In the genomic region with DNA sequence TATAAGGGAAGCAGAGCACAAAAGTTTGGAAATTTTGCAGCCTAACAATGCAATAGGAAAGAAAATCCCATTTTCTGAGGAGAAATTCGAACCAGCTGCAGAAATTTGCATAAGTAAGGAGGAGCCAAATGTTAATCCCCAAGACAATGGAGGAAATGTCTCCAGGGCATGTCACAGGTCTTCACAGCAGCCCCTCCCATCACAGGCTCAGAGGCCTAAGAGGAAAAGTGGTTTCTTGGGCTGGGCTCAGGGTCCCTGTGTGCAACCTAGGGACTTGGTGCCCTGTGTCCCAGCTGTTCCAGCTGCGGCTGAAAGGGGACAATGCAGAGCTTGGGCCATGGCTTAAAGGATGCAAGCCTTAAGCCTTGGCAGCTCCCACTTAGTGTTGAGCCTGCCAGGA, we compare ENCODE assay signal across 17 cellular contexts.
DNase-seq lines count a peak whose midpoint lies in the region; ATAC-seq, FAIRE-seq and TF ChIP-seq lines count a peak whose summit lies in the region.
"Had no signal": no experiment of that assay in that cellular context is flagged by ENCODE, and none has a peak within 500 bp of the region (broad histone marks: within the 10 kb centered on the region; RNA-seq: fewer than 3 reads in every experiment).

No MANE protein-coding gene starts in this region.

- no peaks in the 10 kb centered on the region for H3K4me1 ChIP-seq in H9 (ENCODE audit: insufficient read depth, low read length)
- no peaks in the 10 kb centered on the region for H3K4me1 ChIP-seq in endodermal cell (ENCODE audit: control insufficient read depth, insufficient read depth, low read length)
- no peaks in the 10 kb centered on the region for H3K4me1 ChIP-seq in kidney (ENCODE audit: control insufficient read depth in 1 of 2, insufficient read depth in 1 of 2, low read depth in 1 of 2, low read length in 2 of 2)

- ATAC-seq in stimulated activated effector memory CD8-positive, alpha-beta T cell treated with anti-CD3 and anti-CD28 coated beads, Interleukin-12 subunit alpha, Interleukin-12 subunit beta, amount 100 ng/mL, for 72 hours, result no peak
- ATAC-seq: K562 had no signal

- H4K91ac ChIP-seq in H9 (ENCODE audit: insufficient read length, low read depth, low read length), result no peak overlapping the region

- H3K18ac ChIP-seq in H9 (ENCODE audit: insufficient read length, low read depth, low read length), result no peak overlapping the region

- H4K8ac ChIP-seq in H9 (replicated peaks; ENCODE audit: insufficient read length, low read depth, low read length), result no peak overlapping the region

- no peaks in the 10 kb centered on the region for H3K23me2 ChIP-seq in H9 (ENCODE audit: insufficient read length, low read depth, low read length, poor library complexity, severe bottlenecking)

- H3K27me3 Mint-ChIP-seq in H9 (ENCODE audit: low read depth), result no peaks in the 10 kb centered on the region
- no peaks in the 10 kb centered on the region for H3K27me3 Mint-ChIP-seq in endodermal cell (ENCODE audit: insufficient read depth)
- H3K27me3 Mint-ChIP-seq in activated CD4-positive, alpha-beta T cell treated with anti-CD3 and anti-CD28 coated beads, Interleukin-2, amount 10 ng/mL, durations not matched to agents 7 days and 5 days, result no peaks in the 10 kb centered on the region
- H3K27me3 Mint-ChIP-seq: CD4-positive, alpha-beta memory T cell had no signal

- POLR2A ChIA-PET in activated CD4-positive, alpha-beta T cell treated with anti-CD3 and anti-CD28 coated beads, Interleukin-2, amount 10 ng/mL, durations not matched to agents 7 days and 5 days (lab: Charles Lee), result no interaction called here

- H3K27ac ChIP-seq in H9 (ENCODE audit: insufficient read length, low read depth, low read length) (no peak overlapping the region), endodermal cell (ENCODE audit: low read depth, low read length) (no peak overlapping the region), kidney (ENCODE audit: low read depth in 2 of 2, low read length in 2 of 2) (no peak overlapping the region)
- H3K27ac ChIP-seq: C4-2B had no signal

- H3T11ph ChIP-seq in H9 (ENCODE audit: low read length), result no peak overlapping the region

- no peaks in the 10 kb centered on the region for H3K79me2 ChIP-seq in H9 (ENCODE audit: insufficient read depth, low read length)

- intact Hi-C loops in kidney (cut with DNase I), result no loop called here

- H3K56ac ChIP-seq in H9 (ENCODE audit: insufficient read length, low read depth, low read length), result no peak overlapping the region

- H3K4me3 Mint-ChIP-seq in H9 (no peak overlapping the region), endodermal cell (no peak overlapping the region)
- no peak overlapping the region for H3K4me3 Mint-ChIP-seq in stimulated activated effector memory CD8-positive, alpha-beta T cell treated with anti-CD3 and anti-CD28 coated beads, Interleukin-12 subunit alpha, Interleukin-12 subunit beta, amount 100 ng/mL, for 72 hours
- H3K4me3 Mint-ChIP-seq in activated CD4-positive, alpha-beta T cell treated with anti-CD3 and anti-CD28 coated beads, Interleukin-2, amount 10 ng/mL, durations not matched to agents 7 days and 5 days, result no peak overlapping the region
- H3K4me3 Mint-ChIP-seq: CD4-positive, alpha-beta memory T cell had no signal

- no peak overlapping the region for H2BK120ac ChIP-seq in H9 (ENCODE audit: low read depth, low read length, poor library complexity, severe bottlenecking)

- no peak overlapping the region for H3K23ac ChIP-seq in H9 (ENCODE audit: insufficient read length, low read depth, low read length)

- H3K4me3 ChIP-seq in endodermal cell (ENCODE audit: low read length), result no peak overlapping the region
- H3K4me3 ChIP-seq in kidney (ENCODE audit: low read length in 2 of 2), result no peak overlapping the region
- H3K4me3 ChIP-seq: K562 had no signal

- no peak overlapping the region for H2BK15ac ChIP-seq in H9 (ENCODE audit: low read depth, low read length)

- no peak overlapping the region for H3K4me2 ChIP-seq in H9 (ENCODE audit: insufficient read depth, insufficient read length, low read length)

- no peak overlapping the region for H2BK20ac ChIP-seq in H9 (ENCODE audit: low read depth, low read length, poor library complexity, severe bottlenecking)

- H3K27me3 ChIP-seq in H9 (ENCODE audit: insufficient read depth, low read length), result no peaks in the 10 kb centered on the region
- H3K27me3 ChIP-seq in endodermal cell (ENCODE audit: control insufficient read depth, insufficient read depth, low read length, poor library complexity, severe bottlenecking), result no peaks in the 10 kb centered on the region

- no peak overlapping the region for H2AFZ ChIP-seq in H9 (ENCODE audit: low read length)

- no peak overlapping the region for H3K4ac ChIP-seq in H9 (ENCODE audit: low read depth, low read length)

- no peak overlapping the region for H3K14ac ChIP-seq in H9 (ENCODE audit: insufficient read depth, low read length)

- H2BK5ac ChIP-seq in H9 (ENCODE audit: insufficient read length, low read length), result no peak overlapping the region

- H4K5ac ChIP-seq in H9 (ENCODE audit: insufficient read length, low read depth, low read length), result no peak overlapping the region

- no peaks in the 10 kb centered on the region for H3K79me1 ChIP-seq in H9 (ENCODE audit: insufficient read depth, low read depth, low read length, poor library complexity, severe bottlenecking)

- H3K4me1 Mint-ChIP-seq in H9 (peaks cover 7 to 13% of the 10 kb centered on the region in 2 experiments), endodermal cell (no peaks in the 10 kb centered on the region)
- no peaks in the 10 kb centered on the region for H3K4me1 Mint-ChIP-seq in stimulated activated effector memory CD8-positive, alpha-beta T cell treated with anti-CD3 and anti-CD28 coated beads, Interleukin-12 subunit alpha, Interleukin-12 subunit beta, amount 100 ng/mL, for 72 hours
- H3K4me1 Mint-ChIP-seq in activated CD4-positive, alpha-beta T cell treated with anti-CD3 and anti-CD28 coated beads, Interleukin-2, amount 10 ng/mL, durations not matched to agents 7 days and 5 days, result no peaks in the 10 kb centered on the region
- H3K4me1 Mint-ChIP-seq: CD4-positive, alpha-beta memory T cell had no signal

- no CpG with 5 or more reads among the region's 2 CpGs for WGBS in H9 (ENCODE audit: extremely low coverage, insufficient read length, low lambda C conversion rate)
- 88% methylated on average over 2 of the region's 2 CpGs; no CpG with 5 or more reads in 1 of the 2 experiments for WGBS in endodermal cell (ENCODE audit: insufficient coverage in 1 of 2, insufficient read length in 1 of 2), 2 experiments

- H3K9me3 ChIP-seq in H9 (ENCODE audit: control insufficient read depth, low read depth, low read length) (no peaks in the 10 kb centered on the region), endodermal cell (ENCODE audit: control insufficient read depth, low read length) (peaks cover 6% of the 10 kb centered on the region), kidney (ENCODE audit: control insufficient read depth in 1 of 2, low read length in 2 of 2) (no peaks in the 10 kb centered on the region)

- H3K9me3 Mint-ChIP-seq in H9, result peaks cover 8 to 18% of the 10 kb centered on the region in 2 experiments; a peak in 3 of 5 replicates
- H3K9me3 Mint-ChIP-seq in endodermal cell, result peaks cover 11% of the 10 kb centered on the region
- H3K9me3 Mint-ChIP-seq in stimulated activated effector memory CD8-positive, alpha-beta T cell treated with anti-CD3 and anti-CD28 coated beads, Interleukin-12 subunit alpha, Interleukin-12 subunit beta, amount 100 ng/mL, for 72 hours, result peaks cover 22% of the 10 kb centered on the region
- H3K9me3 Mint-ChIP-seq in activated CD4-positive, alpha-beta T cell treated with anti-CD3 and anti-CD28 coated beads, Interleukin-2, amount 10 ng/mL, durations not matched to agents 7 days and 5 days, result no peaks in the 10 kb centered on the region

- no peak overlapping the region for H2BK12ac ChIP-seq in H9 (ENCODE audit: insufficient read length, low read depth, low read length)

- no peaks in the 10 kb centered on the region for H4K20me1 ChIP-seq in H9 (ENCODE audit: control insufficient read depth, insufficient read depth, insufficient read length)

- no peak for TF ChIP-seq CTCF in H9 (conservative IDR thresholded peaks at IDR 0.05)
- TF ChIP-seq CTCF in endodermal cell (conservative IDR thresholded peaks at IDR 0.05), result no peak
- no peak for TF ChIP-seq CTCF in kidney (IDR thresholded peaks at IDR 0.05; ENCODE audit: borderline replicate concordance, extremely low read depth, insufficient read depth)

- CTCF ChIA-PET in activated CD4-positive, alpha-beta T cell treated with anti-CD3 and anti-CD28 coated beads, Interleukin-2, amount 10 ng/mL, durations not matched to agents 7 days and 5 days (lab: Charles Lee), result no interaction called here

- FAIRE-seq in kidney (lab: Jason Lieb, UNC), result no peak
- FAIRE-seq: A204.1, HTR-8/SVneo, K562 had no signal

- H2AK5ac ChIP-seq in H9 (ENCODE audit: insufficient read length, low read length), result no peak overlapping the region

- H3K36me3 ChIP-seq in endodermal cell (ENCODE audit: control insufficient read depth, insufficient read depth, low read length) (no peaks in the 10 kb centered on the region), kidney (ENCODE audit: control insufficient read depth in 1 of 2, insufficient read depth in 2 of 2, low read length in 2 of 2) (no peaks in the 10 kb centered on the region)

- DNase-seq in H9 (peak; percentile 54), endodermal cell (peak; percentile 49), kidney (peak; percentile 48), T1000 (lab: John Stamatoyannopoulos, UW) (no peak)
- no peak for DNase-seq in stimulated activated effector memory CD8-positive, alpha-beta T cell treated with anti-CD3 and anti-CD28 coated beads, Interleukin-12 subunit alpha, Interleukin-12 subunit beta, amount 100 ng/mL, for 72 hours (ENCODE audit: low spot score in 2 of 2)
- DNase-seq in activated CD4-positive, alpha-beta T cell treated with anti-CD3 and anti-CD28 coated beads, Interleukin-2, amount 10 ng/mL, durations not matched to agents 7 days and 5 days, result no peak
- DNase-seq: AML-193; CD4-positive, alpha-beta memory T cell; DMS153; DMS79; GF-D8; HCEC 1CT; IMR-90 had no signal

- H3K27ac Mint-ChIP-seq in H9 (peak overlapping the region in 2 of 3 experiments; percentile 17 to 19; a peak in 1 of 7 replicates), endodermal cell (no peak overlapping the region)
- no peak overlapping the region for H3K27ac Mint-ChIP-seq in stimulated activated effector memory CD8-positive, alpha-beta T cell treated with anti-CD3 and anti-CD28 coated beads, Interleukin-12 subunit alpha, Interleukin-12 subunit beta, amount 100 ng/mL, for 72 hours
- H3K27ac Mint-ChIP-seq in activated CD4-positive, alpha-beta T cell treated with anti-CD3 and anti-CD28 coated beads, Interleukin-2, amount 10 ng/mL, durations not matched to agents 7 days and 5 days, result no peak overlapping the region
- H3K27ac Mint-ChIP-seq: CD4-positive, alpha-beta memory T cell had no signal

- H3K9ac ChIP-seq in H9 (ENCODE audit: extremely low read depth, insufficient read length, low read length) (no peak overlapping the region), endodermal cell (ENCODE audit: extremely low read depth, low read length, poor library complexity, severe bottlenecking) (no peak overlapping the region), kidney (ENCODE audit: low read length in 2 of 2) (no peak overlapping the region)

- H3K36me3 Mint-ChIP-seq in H9 (ENCODE audit: insufficient read depth in 1 of 3, low read depth in 3 of 3), result peaks cover 9 to 25% (median 10%) of the 10 kb centered on the region in 3 experiments; a peak in 6 of 7 replicates
- no peaks in the 10 kb centered on the region for H3K36me3 Mint-ChIP-seq in endodermal cell (ENCODE audit: low read depth)
- H3K36me3 Mint-ChIP-seq in stimulated activated effector memory CD8-positive, alpha-beta T cell treated with anti-CD3 and anti-CD28 coated beads, Interleukin-12 subunit alpha, Interleukin-12 subunit beta, amount 100 ng/mL, for 72 hours, result no peaks in the 10 kb centered on the region
- no peaks in the 10 kb centered on the region for H3K36me3 Mint-ChIP-seq in activated CD4-positive, alpha-beta T cell treated with anti-CD3 and anti-CD28 coated beads, Interleukin-2, amount 10 ng/mL, durations not matched to agents 7 days and 5 days (ENCODE audit: low read depth)
- H3K36me3 Mint-ChIP-seq: CD4-positive, alpha-beta memory T cell had no signal

Comparison
In these comparisons a context has a peak if more than half of its experiments do, and no peak if none do; other contexts are left out.
1. DNase-seq: peak in H9 (single experiment), endodermal cell (single experiment) and kidney (single experiment); none in T1000 (single experiment), stimulated activated effector memory CD8-positive, alpha-beta T cell treated with anti-CD3 and anti-CD28 coated beads, Interleukin-12 subunit alpha, Interleukin-12 subunit beta, amount 100 ng/mL, for 72 hours (0 of 2) and activated CD4-positive, alpha-beta T cell treated with anti-CD3 and anti-CD28 coated beads, Interleukin-2, amount 10 ng/mL, durations not matched to agents 7 days and 5 days (single experiment).
2. H3K27ac Mint-ChIP-seq: peak in H9 (2 of 3); none in endodermal cell (single experiment), stimulated activated effector memory CD8-positive, alpha-beta T cell treated with anti-CD3 and anti-CD28 coated beads, Interleukin-12 subunit alpha, Interleukin-12 subunit beta, amount 100 ng/mL, for 72 hours (single experiment) and activated CD4-positive, alpha-beta T cell treated with anti-CD3 and anti-CD28 coated beads, Interleukin-2, amount 10 ng/mL, durations not matched to agents 7 days and 5 days (single experiment).